ENCODE assay signal across 28 cellular contexts in genomic region chr22:20659920-20660319, GRCh38.
DNase-seq lines count a peak whose midpoint lies in the region; ATAC-seq, FAIRE-seq and TF ChIP-seq lines count a peak whose summit lies in the region.
"Had no signal": no experiment of that assay in that cellular context is flagged by ENCODE, and none has a peak within 500 bp of the region (broad histone marks: within the 10 kb centered on the region; RNA-seq: fewer than 3 reads in every experiment).

No MANE protein-coding gene starts in this region.

- no peak for FAIRE-seq in K562 (lab: Jason Lieb, UNC)
- FAIRE-seq: A549, D721Med had no signal

- H3K9me3 ChIP-seq in K562 (replicated peaks; ENCODE audit: control insufficient read depth, insufficient read depth, low read depth, low read length) = peaks cover 8% of the 10 kb centered on the region; the same call in 1 of the 2 replicates
- H3K9me3 ChIP-seq: A549, BE2C had no signal

- DNase-seq in K562 (ENCODE audit: extremely low read depth in 1 of 4, low spot score in 3 of 4) = no peak
- DNase-seq in stimulated activated naive CD4-positive, alpha-beta T cell (lab: John Stamatoyannopoulos, UW) = no peak
- DNase-seq: 8988T; ACHN; AML-193; BE2C; C1 segment of cervical spinal cord; Caco-2; Calu3; CD4-positive, alpha-beta memory T cell; CD4-positive, alpha-beta T cell; CD4-positive, CD25-positive, alpha-beta regulatory T cell; CD8-positive, alpha-beta memory T cell; CD8-positive, alpha-beta T cell; COR-L47; DMS 273 treated with DMSO at 0.1 percent for 48 hours; DMS153; DMS53; DMS79; DMS79 treated with DMSO at 0.1 percent for 48 hours; DND-41; EL had no signal

- TF ChIP-seq CTCF in K562 (IDR thresholded peaks at IDR 0.05 in 2 of 3, conservative IDR thresholded peaks at IDR 0.05 in 1 of 3; ENCODE audit: insufficient read depth in 2 of 3, low read depth in 1 of 3, low read length in 3 of 3) = no peak

- H3K4me3 ChIP-seq in K562 = no peak overlapping the region
- H3K4me3 ChIP-seq: A549; BLaER1; BLaER1 treated with 17β-estradiol and CSF1 and Interleukin-3, amounts not matched to agents 10 nM and 100 nM had no signal

- H3K9ac ChIP-seq in K562 (ENCODE audit: insufficient read depth in 1 of 2, low read depth in 2 of 2, low read length in 2 of 2) = no peak overlapping the region
- H3K9ac ChIP-seq: BLaER1; BLaER1 treated with 17β-estradiol and CSF1 and Interleukin-3, amounts not matched to agents 10 nM and 100 nM had no signal

- WGBS in K562 (ENCODE audit: insufficient coverage, low coverage, missing lambda C conversion rate) = 3% methylated on average over 2 of the region's 2 CpGs

- no peak for ATAC-seq in K562
- ATAC-seq: A549; CD8-positive, alpha-beta T cell had no signal

- H2AFZ ChIP-seq in K562 (ENCODE audit: low read depth, low read length) = no peak overlapping the region

- POLR2A ChIA-PET in K562 (lab: Yijun Ruan, JAX) = interaction anchor here (1.2 to 1.5 kb wide), 3 partner anchors 14 to 25 kb away, joined by 4 to 5 read pairs (median 5); no protein-coding TSS in a partner anchor

- H3K27ac ChIP-seq in K562 (ENCODE audit: extremely low read depth, low read depth, low read length) = no peak overlapping the region
- H3K27ac ChIP-seq: 22Rv1; A549; BLaER1; BLaER1 treated with 17β-estradiol and CSF1 and Interleukin-3, amounts not matched to agents 10 nM and 100 nM; C4-2B had no signal

- no peak for TF ChIP-seq RAD21 in K562 (CRISPR knock-in tag; conservative IDR thresholded peaks at IDR 0.05 in 1 of 2, IDR thresholded peaks at IDR 0.05 in 1 of 2)

- in situ Hi-C loops in K562 (cut with MboI) = no loop called here

- no peaks in the 10 kb centered on the region for H3K36me3 ChIP-seq in K562 (ENCODE audit: control insufficient read depth, insufficient read depth, low read length)
- H3K36me3 ChIP-seq: BE2C; BLaER1; BLaER1 treated with 17β-estradiol and CSF1 and Interleukin-3, amounts not matched to agents 10 nM and 100 nM had no signal

- CTCF ChIA-PET in K562 (lab: Yijun Ruan, JAX; ENCODE audit: low intra/inter-chr PET ratio) = no interaction called here

- peaks cover 29 to 37% of the 10 kb centered on the region in 2 experiments for H3K27me3 ChIP-seq in K562 (ENCODE audit: control insufficient read depth in 2 of 2, insufficient read depth in 2 of 2, low read length in 2 of 2)
- H3K27me3 ChIP-seq: BLaER1; BLaER1 treated with 17β-estradiol and CSF1 and Interleukin-3, amounts not matched to agents 10 nM and 100 nM had no signal

- H3K9me1 ChIP-seq in K562 (ENCODE audit: control insufficient read depth, insufficient read depth, low read length) = no peaks in the 10 kb centered on the region

- H3K4me1 ChIP-seq in K562 (replicated peaks in 1 of 2; ENCODE audit: control insufficient read depth in 2 of 2, insufficient read depth in 2 of 2, low read length in 2 of 2) = peaks cover 0 to under 1% of the 10 kb centered on the region in 2 experiments; a peak in 2 of 5 replicates
- H3K4me1 ChIP-seq: A549, BE2C, BLaER1, Caco-2 had no signal

- H3K79me2 ChIP-seq in K562 (ENCODE audit: control insufficient read depth, insufficient read depth, low read length) = no peaks in the 10 kb centered on the region

- intact Hi-C loops in K562 (cut with micrococcal nuclease) = no loop called here

- no peak for TF ChIP-seq EP300 in K562 (IDR thresholded peaks at IDR 0.05; ENCODE audit: low read length)

- BruUV-seq in K562 (replicated peaks; lab: Mats Ljungman, UMichigan) = no TSS peak

- H4K20me1 ChIP-seq in K562 (replicated peaks; ENCODE audit: control insufficient read depth, insufficient read depth, low read length) = no peaks in the 10 kb centered on the region
- H4K20me1 ChIP-seq: BLaER1; BLaER1 treated with 17β-estradiol and CSF1 and Interleukin-3, amounts not matched to agents 10 nM and 100 nM had no signal

- no peak for TF ChIP-seq POLR2A in K562 (conservative IDR thresholded peaks at IDR 0.05)

- no peak overlapping the region for H3K4me2 ChIP-seq in K562 (ENCODE audit: insufficient read depth, low read length)
- H3K4me2 ChIP-seq: A549; BLaER1; BLaER1 treated with 17β-estradiol and CSF1 and Interleukin-3, amounts not matched to agents 10 nM and 100 nM had no signal

TF ChIP-seq in K562, 482 proteins besides CTCF, POLR2A, EP300 and RAD21:
- TF ChIP-seq BMI1 (IDR thresholded peaks at IDR 0.05; ENCODE audit: low read length) = 0 out of 2 replicates have a peak, but pooled peaks have one; percentile 44
- TF ChIP-seq ZNF668 (CRISPR knock-in tag; IDR thresholded peaks at IDR 0.05) = 0 out of 2 replicates have a peak, but pooled peaks have one; percentile 67
- peak; percentile 23 for TF ChIP-seq FIP1L1 (IDR thresholded peaks at IDR 0.05; ENCODE audit: low read depth, low read length, poor library complexity, severe bottlenecking)
- peak; percentile 46 for TF ChIP-seq HNRNPH1 (optimal IDR thresholded peaks at IDR 0.05; ENCODE audit: low read depth, low read length)
- no peak for TF ChIP-seq ZBTB33 (CRISPR knock-in tag; IDR thresholded peaks at IDR 0.05)
- TF ChIP-seq ZNF311 (CRISPR knock-in tag; IDR thresholded peaks at IDR 0.05) = no peak
- 0 out of 2 replicates have a peak, but pooled peaks have one; percentile 54 for TF ChIP-seq CUX1 (CRISPR knock-in tag; IDR thresholded peaks at IDR 0.05)
- TF ChIP-seq ZNF655 (CRISPR knock-in tag; IDR thresholded peaks at IDR 0.05) = 0 out of 2 replicates have a peak, but pooled peaks have one; percentile 14
- TF ChIP-seq HLTF (IDR thresholded peaks at IDR 0.05) = no peak
- peak; percentile 54; the same call in 1 of the 2 replicates for TF ChIP-seq ZNF551 (CRISPR knock-in tag; IDR thresholded peaks at IDR 0.05)
